9 cellular contexts compared by ENCODE assay signal in the genomic region with DNA sequence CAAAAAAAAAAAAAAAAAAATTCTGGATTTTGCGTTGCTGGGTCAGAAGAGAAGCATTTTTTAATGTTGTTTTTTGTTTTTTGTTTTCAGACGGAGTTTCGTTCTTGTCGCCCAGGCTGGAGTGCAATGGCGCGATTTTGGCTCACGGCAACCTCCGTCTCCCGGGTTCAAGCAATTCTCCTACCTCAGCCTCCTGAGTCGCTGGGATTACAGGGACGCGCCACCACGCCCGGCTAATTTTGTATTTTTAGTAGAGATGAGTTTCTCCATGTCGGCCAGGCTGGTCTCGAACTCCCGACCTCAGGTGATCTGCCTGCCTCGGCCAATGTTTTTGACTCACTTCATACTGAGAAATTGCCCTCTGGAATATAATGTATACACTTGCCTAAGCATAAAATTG.
"Had no signal": no experiment of that assay in that cellular context is flagged by ENCODE, and none has a peak within 500 bp of the region (broad histone marks: within the 10 kb centered on the region; RNA-seq: fewer than 3 reads in every experiment).

No MANE protein-coding gene starts in this region.

- H3K4me1 ChIP-seq: HAP-1 had no signal

- DNase-seq: GM23248, GOT3, H7, H9, HCEC 1CT, HFFc6 had no signal

- H3K27ac Mint-ChIP-seq: GM23338, H9, HFFc6 had no signal

- H3K9ac ChIP-seq: GM23248 had no signal

- ATAC-seq: GM23338, HCT116 had no signal

- H3K9me3 ChIP-seq: HAP-1 had no signal

- H3K36me3 ChIP-seq: HAP-1 had no signal

- H3K4me3 ChIP-seq: GM23248, GM23338, HAP-1 had no signal

- H3K9me3 Mint-ChIP-seq: H9, HFFc6 had no signal

- H3K4me3 Mint-ChIP-seq: GM23338, H9, HFFc6 had no signal

- H3K27ac ChIP-seq: GM23248 had no signal
